In the genomic region with DNA sequence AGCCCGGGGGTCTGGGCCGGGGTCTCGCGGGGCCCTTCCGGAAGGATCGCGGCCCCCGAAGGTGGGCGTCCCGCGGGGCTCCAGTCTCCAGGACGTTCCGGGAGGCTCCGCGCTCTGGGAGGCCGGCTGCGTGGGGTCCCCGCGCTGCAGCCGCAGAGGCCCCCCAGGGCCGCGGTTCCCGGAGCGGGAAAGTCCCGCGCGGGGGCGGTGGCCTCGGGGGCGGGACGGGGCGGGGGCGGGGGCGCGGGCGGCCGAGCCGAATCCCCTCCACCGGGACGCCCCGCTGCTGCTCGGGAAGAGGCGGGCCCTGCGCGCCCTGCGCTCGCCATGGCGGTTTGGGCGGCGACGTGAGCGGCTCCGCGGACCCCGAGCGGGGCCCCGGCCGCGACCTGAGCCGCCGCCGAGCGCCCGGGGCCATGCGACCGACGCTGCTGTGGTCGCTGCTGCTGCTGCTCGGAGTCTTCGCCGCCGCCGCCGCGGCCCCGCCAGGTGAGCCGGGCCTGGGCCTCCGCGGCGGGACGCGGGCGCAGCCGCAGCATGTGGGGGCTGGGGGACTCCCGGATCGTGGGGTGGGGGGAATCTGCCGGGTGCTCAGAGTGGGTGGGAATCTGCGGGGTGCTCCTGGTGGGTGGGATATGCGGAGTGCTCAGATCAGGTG, we compare ENCODE assay signal across 8 cellular contexts.
A peak's percentile ranks its signal among the peaks of the same experiment; 100 is the strongest.
DNase-seq lines count a peak whose midpoint lies in the region; ATAC-seq and TF ChIP-seq lines count a peak whose summit lies in the region.

A gene with protein sequence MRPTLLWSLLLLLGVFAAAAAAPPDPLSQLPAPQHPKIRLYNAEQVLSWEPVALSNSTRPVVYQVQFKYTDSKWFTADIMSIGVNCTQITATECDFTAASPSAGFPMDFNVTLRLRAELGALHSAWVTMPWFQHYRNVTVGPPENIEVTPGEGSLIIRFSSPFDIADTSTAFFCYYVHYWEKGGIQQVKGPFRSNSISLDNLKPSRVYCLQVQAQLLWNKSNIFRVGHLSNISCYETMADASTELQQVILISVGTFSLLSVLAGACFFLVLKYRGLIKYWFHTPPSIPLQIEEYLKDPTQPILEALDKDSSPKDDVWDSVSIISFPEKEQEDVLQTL (plus strand): TSS at position 286 of the 658 bp plus-strand sequence. CDS start 131 bp downstream, at position 417.

- H3K4me3 ChIP-seq in GM12875 (ENCODE audit: low read depth, low read length) (peak within 1 kb of the TSS; percentile 96), coronary artery (peak within 1 kb of the TSS; percentile 92)

- peak; percentile 29 for ATAC-seq in HG03175 (IDR thresholded peaks at IDR 0.05; ENCODE audit: unreplicated experiment)
- ATAC-seq in HG03342 (IDR thresholded peaks at IDR 0.05; ENCODE audit: unreplicated experiment), result no peak

- TF ChIP-seq CTCF in GM12875 (IDR thresholded peaks at IDR 0.05; ENCODE audit: borderline replicate concordance, insufficient read depth, low read depth, low read length), result no peak
- TF ChIP-seq CTCF in VCaP (conservative IDR thresholded peaks at IDR 0.05), result no peak
- TF ChIP-seq CTCF in coronary artery (IDR thresholded peaks at IDR 0.05), result no peak

- peak within 1 kb of the TSS; percentile 99 for H3K27ac ChIP-seq in VCaP
- peak within 1 kb of the TSS; percentile 98 to 99 for H3K27ac ChIP-seq in coronary artery

- DNase-seq in coronary artery (ENCODE audit: low spot score) (no peak), left kidney (ENCODE audit: low read depth, low spot score) (peak; percentile 77), NCI-H1436 (lab: John Stamatoyannopoulos, UW) (no peak)
- peak; percentile 55 for DNase-seq in stimulated activated CD8-positive, alpha-beta memory T cell treated with anti-CD3 and anti-CD28 coated beads, Interleukin-12 subunit alpha, Interleukin-12 subunit beta, amount 100 ng/mL, for 4 hours (ENCODE audit: low read depth)

Comparison
In these comparisons a context has a peak if more than half of its experiments do, and no peak if none do; other contexts are left out.
1. DNase-seq: peak in left kidney (single experiment) and stimulated activated CD8-positive, alpha-beta memory T cell treated with anti-CD3 and anti-CD28 coated beads, Interleukin-12 subunit alpha, Interleukin-12 subunit beta, amount 100 ng/mL, for 4 hours (single experiment); none in coronary artery (single experiment) and NCI-H1436 (single experiment).